Comparison of ENCODE assay signal across 8 cellular contexts in the genomic region with DNA sequence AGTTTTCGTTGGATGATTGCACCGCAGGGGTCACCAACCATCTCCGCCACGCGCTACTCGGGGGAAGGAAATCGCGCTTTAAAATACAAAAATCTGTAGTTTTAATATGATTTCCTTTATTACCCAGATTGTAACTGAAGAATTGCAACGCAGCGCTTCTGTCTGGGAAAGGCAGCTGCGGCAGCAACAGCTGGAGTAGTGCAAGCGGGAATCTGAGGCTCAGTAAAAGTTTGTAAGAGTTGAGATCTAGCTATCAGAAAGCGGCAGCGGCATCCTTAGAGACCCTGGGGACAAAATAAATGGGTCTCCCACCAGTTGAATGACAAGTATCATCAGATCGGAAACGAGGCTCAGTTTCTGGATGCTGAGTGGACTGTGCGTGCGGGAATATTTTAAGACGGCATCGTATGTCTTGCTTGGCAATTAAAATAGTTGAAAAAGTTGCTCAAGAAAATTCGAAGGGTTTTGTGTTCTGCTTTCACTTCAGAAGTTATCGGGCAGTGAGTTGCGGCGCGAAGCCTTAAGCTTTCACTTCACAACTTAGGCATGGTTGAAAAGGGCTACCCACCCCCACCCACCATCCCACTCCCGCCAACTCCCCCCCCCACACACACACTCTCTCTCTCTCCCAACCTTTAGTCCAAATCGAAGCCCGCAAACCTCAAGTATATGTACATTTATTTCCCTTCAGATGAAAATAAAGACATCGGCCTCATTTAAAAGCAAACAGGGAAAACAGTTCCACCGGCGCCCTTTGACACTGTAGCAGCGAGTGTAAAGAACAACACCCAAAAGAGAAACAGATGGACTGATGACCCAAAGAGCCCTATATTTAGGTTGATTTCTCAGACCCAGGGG.
A peak's percentile ranks its signal among the peaks of the same experiment; 100 is the strongest.
DNase-seq lines count a peak whose midpoint lies in the region; ATAC-seq and TF ChIP-seq lines count a peak whose summit lies in the region.

No MANE protein-coding gene starts in this region.

- H3K4me2 ChIP-seq in SU-DHL-6 (ENCODE audit: low read depth, low read length, poor library complexity, severe bottlenecking) (peak overlapping the region; percentile 92), parathyroid adenoma (ENCODE audit: low read length) (peak overlapping the region; percentile 74)

- H3K79me2 ChIP-seq in SU-DHL-6 (ENCODE audit: insufficient read depth, low read length) (no peaks in the 10 kb centered on the region), parathyroid adenoma (no peaks in the 10 kb centered on the region)

- H3K9ac ChIP-seq in SU-DHL-6 (ENCODE audit: low read length) (peak overlapping the region; percentile 50), parathyroid adenoma (no peak overlapping the region)

- no peaks in the 10 kb centered on the region for H3K9me3 ChIP-seq in SU-DHL-6 (ENCODE audit: insufficient read depth, low read length)
- H3K9me3 ChIP-seq in parathyroid adenoma (ENCODE audit: control insufficient read depth, low read length) = no peaks in the 10 kb centered on the region

- no peak overlapping the region for H3K27ac ChIP-seq in SU-DHL-6 (ENCODE audit: low read depth, low read length)
- peak overlapping the region; percentile 20 for H3K27ac ChIP-seq in parathyroid adenoma

- no peaks in the 10 kb centered on the region for H3K36me3 ChIP-seq in SU-DHL-6 (ENCODE audit: low read length)
- H3K36me3 ChIP-seq in parathyroid adenoma (ENCODE audit: control insufficient read depth, insufficient read depth, low read length) = no peaks in the 10 kb centered on the region

- no peaks in the 10 kb centered on the region for H3F3A ChIP-seq in SU-DHL-6 (ENCODE audit: insufficient read depth)

- peak overlapping the region; percentile 92 for H2AFZ ChIP-seq in SU-DHL-6 (ENCODE audit: low read depth, low read length, severe bottlenecking)
- H2AFZ ChIP-seq in parathyroid adenoma = peak overlapping the region; percentile 77

- H3K27me3 ChIP-seq in SU-DHL-6 (ENCODE audit: low read length) = no peaks in the 10 kb centered on the region
- H3K27me3 ChIP-seq in parathyroid adenoma (ENCODE audit: control insufficient read depth, insufficient read depth, low read length) = peaks cover 11% of the 10 kb centered on the region

- no peaks in the 10 kb centered on the region for H3K9me2 ChIP-seq in SU-DHL-6 (replicated peaks; ENCODE audit: insufficient read depth, low read length)

- TF ChIP-seq CTCF in GM12864 (IDR thresholded peaks at IDR 0.05; ENCODE audit: low read depth, low read length, missing control alignments) = no peak
- TF ChIP-seq CTCF in SU-DHL-6 (IDR thresholded peaks at IDR 0.05; ENCODE audit: insufficient read depth, low read length, poor library complexity, severe bottlenecking) = no peak
- no peak for TF ChIP-seq CTCF in fibroblast of pulmonary artery (IDR thresholded peaks at IDR 0.05; ENCODE audit: low read length, missing control alignments)
- no peak for TF ChIP-seq CTCF in parathyroid adenoma (IDR thresholded peaks at IDR 0.05)

- H3K4me3 ChIP-seq in GM12864 (ENCODE audit: low read depth, low read length) (peak overlapping the region; percentile 42), SU-DHL-6 (ENCODE audit: insufficient read depth, low read length, poor library complexity, severe bottlenecking) (peak overlapping the region; percentile 64), fibroblast of pulmonary artery (replicated peaks; ENCODE audit: low read depth, low read length) (peak overlapping the region; percentile 78), parathyroid adenoma (ENCODE audit: low read depth, low read length) (peak overlapping the region; percentile 54)

- H4K20me1 ChIP-seq in SU-DHL-6 (ENCODE audit: low read depth, low read length) = no peaks in the 10 kb centered on the region

- ATAC-seq in HG02588 (IDR thresholded peaks at IDR 0.05; ENCODE audit: unreplicated experiment) = no peak

- peaks cover 4% of the 10 kb centered on the region for H3K4me1 ChIP-seq in parathyroid adenoma

- DNase-seq in GM12864 (ENCODE audit: low read depth) (no peak), fibroblast of pulmonary artery (ENCODE audit: low read depth) (peak; percentile 67), D341Med (ENCODE audit: low spot score) (no peak), SW 1271 (lab: John Stamatoyannopoulos, UW) (no peak), midbrain (lab: John Stamatoyannopoulos, UW) (no peak)
